ENCODE assay signal across 13 cellular contexts in genomic region chr9:133342570-133342969, GRCh38. TPM values are rescaled to one million over a fixed set of nuclear protein-coding genes. Genes with fewer than 3 reads are reported as not detected.
A peak's percentile ranks its signal among the peaks of the same experiment; 100 is the strongest.
DNase-seq lines count a peak whose midpoint lies in the region; ATAC-seq and TF ChIP-seq lines count a peak whose summit lies in the region.
"Had no signal": no experiment of that assay in that cellular context is flagged by ENCODE, and none has a peak within 500 bp of the region (broad histone marks: within the 10 kb centered on the region; RNA-seq: fewer than 3 reads in every experiment).

No MANE protein-coding gene starts in this region.

- TF ChIP-seq CTCF in HL-60 (IDR thresholded peaks at IDR 0.05; ENCODE audit: insufficient read depth, low read length), result no peak
- peak; percentile 35 for TF ChIP-seq CTCF in choroid plexus epithelial cell (conservative IDR thresholded peaks at IDR 0.05; ENCODE audit: low read depth, low read length)

- peaks cover 29% of the 10 kb centered on the region for H3K4me1 Mint-ChIP-seq in activated naive CD4-positive, alpha-beta T cell treated with anti-CD3 and anti-CD28 coated beads for 36 hours (ENCODE audit: low read depth)
- H3K4me1 Mint-ChIP-seq in stimulated activated effector memory CD8-positive, alpha-beta T cell treated with anti-CD3 and anti-CD28 coated beads, Interleukin-12 subunit alpha, Interleukin-12 subunit beta, amount 100 ng/mL, for 72 hours, result peaks cover 42% of the 10 kb centered on the region

- no peaks in the 10 kb centered on the region for H3K27me3 ChIP-seq in HL-60 (ENCODE audit: insufficient read depth, poor library complexity, severe bottlenecking)
- H3K27me3 ChIP-seq: pancreas had no signal

- peak overlapping the region; percentile 68 for H3K27ac Mint-ChIP-seq in activated naive CD4-positive, alpha-beta T cell treated with anti-CD3 and anti-CD28 coated beads, Interleukin-2, amount 50 U/mL, for 72 hours
- no peak overlapping the region for H3K27ac Mint-ChIP-seq in activated naive CD4-positive, alpha-beta T cell treated with anti-CD3 and anti-CD28 coated beads for 36 hours
- H3K27ac Mint-ChIP-seq in stimulated activated effector memory CD8-positive, alpha-beta T cell treated with anti-CD3 and anti-CD28 coated beads, Interleukin-12 subunit alpha, Interleukin-12 subunit beta, amount 100 ng/mL, for 72 hours, result no peak overlapping the region

- H3K4me3 ChIP-seq in HL-60 (replicated peaks; ENCODE audit: insufficient read depth, low read length) (no peak overlapping the region), choroid plexus epithelial cell (ENCODE audit: low read depth, low read length) (no peak overlapping the region)
- H3K4me3 ChIP-seq: pancreas had no signal

- ATAC-seq in activated naive CD4-positive, alpha-beta T cell treated with anti-CD3 and anti-CD28 coated beads, Interleukin-2, amount 50 U/mL, for 72 hours, result no peak
- peak; percentile 14 for ATAC-seq in stimulated activated effector memory CD8-positive, alpha-beta T cell treated with anti-CD3 and anti-CD28 coated beads, Interleukin-12 subunit alpha, Interleukin-12 subunit beta, amount 100 ng/mL, for 72 hours
- ATAC-seq in GM21390 (IDR thresholded peaks at IDR 0.05; ENCODE audit: unreplicated experiment), result no peak
- ATAC-seq: activated T-cell treated with anti-CD3 and anti-CD28 coated beads, Interleukin-2, amount 50 U/mL, for 4 hours had no signal

- CTCF ChIA-PET in activated naive CD4-positive, alpha-beta T cell treated with anti-CD3 and anti-CD28 coated beads for 36 hours (lab: Charles Lee), result interaction anchor here (1.6 kb wide), 1 partner anchor 14 kb away, joined by 5 read pairs; the partner anchor contains the start of genes SURF1 and SURF2

- DNase-seq in activated naive CD4-positive, alpha-beta T cell treated with anti-CD3 and anti-CD28 coated beads, Interleukin-2, amount 50 U/mL, for 72 hours (ENCODE audit: low spot score in 2 of 2), result no peak
- no peak for DNase-seq in activated naive CD4-positive, alpha-beta T cell treated with anti-CD3 and anti-CD28 coated beads for 36 hours
- DNase-seq in HL-60 (ENCODE audit: low read depth in 1 of 2, low spot score in 1 of 2), result no peak
- no peak for DNase-seq in choroid plexus epithelial cell (ENCODE audit: low read depth)
- no peak for DNase-seq in stimulated activated effector memory CD8-positive, alpha-beta T cell treated with anti-CD3 and anti-CD28 coated beads, Interleukin-12 subunit alpha, Interleukin-12 subunit beta, amount 100 ng/mL, for 72 hours (ENCODE audit: low spot score in 2 of 2)
- no peak for DNase-seq in cerebellum (ENCODE audit: low spot score)
- no peak for DNase-seq in SKM-1 treated with dmso at 0.1 percent for 144 hours (lab: John Stamatoyannopoulos, UW; ENCODE audit: unreplicated experiment)
- DNase-seq: activated T-cell treated with anti-CD3 and anti-CD28 coated beads, Interleukin-2, amount 50 U/mL, for 4 hours; effector memory CD4-positive, alpha-beta T cell; NCI-H526 treated with DMSO at 0.1 percent for 48 hours; SIG-M5 had no signal

- no peak overlapping the region for H3K4me3 Mint-ChIP-seq in activated naive CD4-positive, alpha-beta T cell treated with anti-CD3 and anti-CD28 coated beads for 36 hours
- no peak overlapping the region for H3K4me3 Mint-ChIP-seq in stimulated activated effector memory CD8-positive, alpha-beta T cell treated with anti-CD3 and anti-CD28 coated beads, Interleukin-12 subunit alpha, Interleukin-12 subunit beta, amount 100 ng/mL, for 72 hours
- H3K4me3 Mint-ChIP-seq: activated T-cell treated with anti-CD3 and anti-CD28 coated beads, Interleukin-2, amount 50 U/mL, for 4 hours had no signal

- no peaks in the 10 kb centered on the region for H3K9me3 Mint-ChIP-seq in activated naive CD4-positive, alpha-beta T cell treated with anti-CD3 and anti-CD28 coated beads, Interleukin-2, amount 50 U/mL, for 72 hours
- H3K9me3 Mint-ChIP-seq in activated naive CD4-positive, alpha-beta T cell treated with anti-CD3 and anti-CD28 coated beads for 36 hours, result no peaks in the 10 kb centered on the region
- no peaks in the 10 kb centered on the region for H3K9me3 Mint-ChIP-seq in stimulated activated effector memory CD8-positive, alpha-beta T cell treated with anti-CD3 and anti-CD28 coated beads, Interleukin-12 subunit alpha, Interleukin-12 subunit beta, amount 100 ng/mL, for 72 hours
- H3K9me3 Mint-ChIP-seq: activated T-cell treated with anti-CD3 and anti-CD28 coated beads, Interleukin-2, amount 50 U/mL, for 4 hours had no signal

- peaks cover 10 to 20% of the 10 kb centered on the region in 2 donors for H3K36me3 Mint-ChIP-seq in activated naive CD4-positive, alpha-beta T cell treated with anti-CD3 and anti-CD28 coated beads, Interleukin-2, amount 50 U/mL, for 72 hours
- H3K36me3 Mint-ChIP-seq in activated naive CD4-positive, alpha-beta T cell treated with anti-CD3 and anti-CD28 coated beads for 36 hours (ENCODE audit: low read depth), result peaks cover 35% of the 10 kb centered on the region
- peaks cover 78% of the 10 kb centered on the region for H3K36me3 Mint-ChIP-seq in stimulated activated effector memory CD8-positive, alpha-beta T cell treated with anti-CD3 and anti-CD28 coated beads, Interleukin-12 subunit alpha, Interleukin-12 subunit beta, amount 100 ng/mL, for 72 hours

- intact Hi-C loops in activated naive CD4-positive, alpha-beta T cell treated with anti-CD3 and anti-CD28 coated beads for 36 hours (cut with micrococcal nuclease), result no loop called here

- H3K27me3 Mint-ChIP-seq in activated naive CD4-positive, alpha-beta T cell treated with anti-CD3 and anti-CD28 coated beads for 36 hours (ENCODE audit: low read depth), result no peaks in the 10 kb centered on the region

- H3K27ac ChIP-seq in HL-60 (replicated peaks), result peak overlapping the region; percentile 56
- H3K27ac ChIP-seq: pancreas had no signal

RNA-seq across cellular contexts. Expression of gene MED22, which starts 5.4 kb away (rescaled TPM):
- 10 to 100 TPM; 27.7 to 29.4 TPM for total RNA-seq in activated naive CD4-positive, alpha-beta T cell treated with anti-CD3 and anti-CD28 coated beads, Interleukin-2, amount 50 U/mL, for 72 hours
- total RNA-seq in activated naive CD4-positive, alpha-beta T cell treated with anti-CD3 and anti-CD28 coated beads for 36 hours, result 10 to 100 TPM; 18.4 to 21.5 TPM
- total RNA-seq in cerebellum, result 22.0 TPM

RNA-seq across cellular contexts. Expression of gene RPL7A, which starts 5.4 kb away (rescaled TPM):
- total RNA-seq in activated naive CD4-positive, alpha-beta T cell treated with anti-CD3 and anti-CD28 coated beads, Interleukin-2, amount 50 U/mL, for 72 hours, result 1,000 to 10,000 TPM; 3,254 to 3,908 TPM
- total RNA-seq in activated naive CD4-positive, alpha-beta T cell treated with anti-CD3 and anti-CD28 coated beads for 36 hours, result 1,000 to 10,000 TPM; 3,985 to 4,111 TPM
- total RNA-seq in cerebellum, result 564 TPM

RNA-seq across cellular contexts. Expression of gene SURF6, which starts 6.6 kb away (rescaled TPM):
- total RNA-seq in activated naive CD4-positive, alpha-beta T cell treated with anti-CD3 and anti-CD28 coated beads, Interleukin-2, amount 50 U/mL, for 72 hours, result 10 to 100 TPM; 10.7 to 22.0 TPM
- total RNA-seq in activated naive CD4-positive, alpha-beta T cell treated with anti-CD3 and anti-CD28 coated beads for 36 hours, result 10 to 100 TPM; 13.6 to 13.8 TPM
- total RNA-seq in cerebellum, result 13.2 TPM

RNA-seq across cellular contexts. Expression of gene SURF1, which starts 13.7 kb away (rescaled TPM):
- total RNA-seq in activated naive CD4-positive, alpha-beta T cell treated with anti-CD3 and anti-CD28 coated beads, Interleukin-2, amount 50 U/mL, for 72 hours, result 10 to 100 TPM; 20.2 to 24.9 TPM
- total RNA-seq in activated naive CD4-positive, alpha-beta T cell treated with anti-CD3 and anti-CD28 coated beads for 36 hours, result 10 to 100 TPM; 24.9 to 27.8 TPM
- total RNA-seq in cerebellum, result 5.1 TPM

RNA-seq across cellular contexts. Expression of gene SURF2, which starts 13.8 kb away (rescaled TPM):
- total RNA-seq in activated naive CD4-positive, alpha-beta T cell treated with anti-CD3 and anti-CD28 coated beads, Interleukin-2, amount 50 U/mL, for 72 hours, result 10 to 100 TPM in 1 of 2 donors, 1 to 10 TPM in 1; 10.0 to 12.9 TPM
- 10 to 100 TPM; 15.0 to 16.2 TPM for total RNA-seq in activated naive CD4-positive, alpha-beta T cell treated with anti-CD3 and anti-CD28 coated beads for 36 hours
- 11.0 TPM for total RNA-seq in cerebellum

Comparison
In these comparisons a context has a peak if more than half of its experiments do, and no peak if none do; other contexts are left out.
1. H3K27ac Mint-ChIP-seq: peak in activated naive CD4-positive, alpha-beta T cell treated with anti-CD3 and anti-CD28 coated beads, Interleukin-2, amount 50 U/mL, for 72 hours (2 of 2); none in activated naive CD4-positive, alpha-beta T cell treated with anti-CD3 and anti-CD28 coated beads for 36 hours (single experiment) and stimulated activated effector memory CD8-positive, alpha-beta T cell treated with anti-CD3 and anti-CD28 coated beads, Interleukin-12 subunit alpha, Interleukin-12 subunit beta, amount 100 ng/mL, for 72 hours (single experiment).